ENCODE assay signal across 1 cellular context in the genomic region with DNA sequence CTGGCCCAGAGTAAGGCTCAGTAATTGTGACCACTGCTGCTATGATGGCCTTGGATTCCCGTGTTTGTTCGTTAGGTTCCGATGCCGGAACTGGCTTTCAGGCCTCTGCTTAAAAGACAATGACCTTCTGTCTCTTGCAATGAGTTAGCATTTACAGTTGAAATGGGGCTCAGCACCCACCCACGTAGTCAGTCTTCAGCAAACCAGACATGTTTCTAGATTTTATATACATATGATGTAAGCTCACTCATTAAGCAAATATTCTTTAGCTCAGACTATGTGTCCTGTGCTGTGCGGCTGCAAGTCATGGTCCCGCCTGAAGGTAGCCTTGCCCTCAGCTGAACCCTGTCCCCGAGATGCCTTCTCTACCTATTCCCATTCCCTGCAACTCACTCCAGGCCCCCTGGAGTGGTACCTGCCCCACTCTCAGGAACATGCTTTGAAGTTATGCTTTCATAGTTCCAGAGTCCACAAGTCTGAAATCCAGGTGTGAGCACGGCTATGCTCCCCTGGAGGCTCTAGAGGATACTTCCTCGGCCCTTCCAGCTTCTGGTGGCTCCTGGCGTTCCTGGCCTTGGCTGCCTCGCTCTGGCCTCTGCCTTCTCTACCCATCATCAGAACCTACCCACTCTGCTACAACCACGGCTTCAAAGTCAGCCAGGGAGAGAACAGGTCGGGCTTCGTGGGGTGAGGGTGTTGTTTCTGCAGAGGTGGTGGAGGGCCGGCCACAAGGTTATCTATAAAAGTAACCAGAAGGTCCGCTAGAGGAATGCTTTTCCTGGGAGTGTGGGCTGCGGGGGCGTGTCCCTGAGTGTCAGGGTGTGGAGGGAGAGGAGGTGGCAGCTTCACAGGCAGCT.
TF ChIP-seq lines count a peak whose summit lies in the region.

No MANE protein-coding gene starts in this region.

TF ChIP-seq in HepG2, 621 proteins besides CTCF, POLR2A, EP300 and RAD21 (continued from another document and continues in another):
- no peak for TF ChIP-seq TRIM22 (IDR thresholded peaks at IDR 0.05)
- TF ChIP-seq MTF1 (CRISPR knock-in tag; IDR thresholded peaks at IDR 0.05) = no peak
- TF ChIP-seq ZNF770 (CRISPR knock-in tag; IDR thresholded peaks at IDR 0.05) = no peak
- TF ChIP-seq FIP1L1 (IDR thresholded peaks at IDR 0.05; ENCODE audit: borderline replicate concordance, insufficient read depth, low read depth, low read length) = no peak
- peak in 1 of 2 experiments; percentile 28; a peak in 3 of 4 replicates for TF ChIP-seq MAFK (conservative IDR thresholded peaks at IDR 0.05 in 1 of 2, IDR thresholded peaks at IDR 0.05 in 1 of 2; ENCODE audit: low read length in 2 of 2)
- TF ChIP-seq ZNF276 (CRISPR knock-in tag; IDR thresholded peaks at IDR 0.05; ENCODE audit: low read depth) = no peak
- no peak for TF ChIP-seq RNF2 (conservative IDR thresholded peaks at IDR 0.05; ENCODE audit: low read depth)
- no peak for TF ChIP-seq TBL1XR1 (IDR thresholded peaks at IDR 0.05; ENCODE audit: borderline replicate concordance, low read length, partially characterized antibody)
- peak; percentile 10; the same call in 1 of the 2 replicates for TF ChIP-seq ATF2 (CRISPR knock-in tag; IDR thresholded peaks at IDR 0.05)
- TF ChIP-seq SNRNP70 (IDR thresholded peaks at IDR 0.05; ENCODE audit: low read depth, low read length) = no peak
- TF ChIP-seq ZNF142 (CRISPR knock-in tag; IDR thresholded peaks at IDR 0.05) = no peak
- TF ChIP-seq ZNF709 (CRISPR knock-in tag; IDR thresholded peaks at IDR 0.05) = no peak
- no peak for TF ChIP-seq TCF7L2 (IDR thresholded peaks at IDR 0.05; ENCODE audit: low read depth, low read length)
- TF ChIP-seq ZIK1 (CRISPR knock-in tag; IDR thresholded peaks at IDR 0.05; ENCODE audit: borderline replicate concordance, low read depth) = no peak
- no peak for TF ChIP-seq ZSCAN22 (CRISPR knock-in tag; IDR thresholded peaks at IDR 0.05)
- TF ChIP-seq ERF (CRISPR knock-in tag; IDR thresholded peaks at IDR 0.05) = no peak
- no peak for TF ChIP-seq PCBP1 (IDR thresholded peaks at IDR 0.05; ENCODE audit: borderline replicate concordance, low read depth, low read length)
- no peak for TF ChIP-seq MEF2D (CRISPR knock-in tag; IDR thresholded peaks at IDR 0.05)
- no peak for TF ChIP-seq SP2 (CRISPR knock-in tag; IDR thresholded peaks at IDR 0.05)
- TF ChIP-seq, protein P1, sequence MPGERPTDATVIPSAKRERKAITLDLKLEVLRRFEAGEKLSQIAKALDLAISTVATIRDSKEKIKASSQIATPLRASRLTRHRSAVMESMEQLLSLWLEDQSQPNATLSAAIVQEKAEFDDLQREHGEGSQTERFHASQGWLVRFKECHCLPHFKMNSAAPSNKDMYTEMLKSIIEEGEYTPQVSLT (CRISPR knock-in tag; IDR thresholded peaks at IDR 0.05; ENCODE audit: borderline replicate concordance, low read depth) = no peak
- no peak for TF ChIP-seq SMARCC2 (IDR thresholded peaks at IDR 0.05)
- TF ChIP-seq ZGPAT (CRISPR knock-in tag; IDR thresholded peaks at IDR 0.05) = no peak
- TF ChIP-seq, protein P2, sequence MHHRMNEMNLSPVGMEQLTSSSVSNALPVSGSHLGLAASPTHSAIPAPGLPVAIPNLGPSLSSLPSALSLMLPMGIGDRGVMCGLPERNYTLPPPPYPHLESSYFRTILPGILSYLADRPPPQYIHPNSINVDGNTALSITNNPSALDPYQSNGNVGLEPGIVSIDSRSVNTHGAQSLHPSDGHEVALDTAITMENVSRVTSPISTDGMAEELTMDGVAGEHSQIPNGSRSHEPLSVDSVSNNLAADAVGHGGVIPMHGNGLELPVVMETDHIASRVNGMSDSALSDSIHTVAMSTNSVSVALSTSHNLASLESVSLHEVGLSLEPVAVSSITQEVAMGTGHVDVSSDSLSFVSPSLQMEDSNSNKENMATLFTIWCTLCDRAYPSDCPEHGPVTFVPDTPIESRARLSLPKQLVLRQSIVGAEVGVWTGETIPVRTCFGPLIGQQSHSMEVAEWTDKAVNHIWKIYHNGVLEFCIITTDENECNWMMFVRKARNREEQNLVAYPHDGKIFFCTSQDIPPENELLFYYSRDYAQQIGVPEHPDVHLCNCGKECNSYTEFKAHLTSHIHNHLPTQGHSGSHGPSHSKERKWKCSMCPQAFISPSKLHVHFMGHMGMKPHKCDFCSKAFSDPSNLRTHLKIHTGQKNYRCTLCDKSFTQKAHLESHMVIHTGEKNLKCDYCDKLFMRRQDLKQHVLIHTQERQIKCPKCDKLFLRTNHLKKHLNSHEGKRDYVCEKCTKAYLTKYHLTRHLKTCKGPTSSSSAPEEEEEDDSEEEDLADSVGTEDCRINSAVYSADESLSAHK (CRISPR knock-in tag; IDR thresholded peaks at IDR 0.05; ENCODE audit: borderline replicate concordance) = no peak
- TF ChIP-seq HMG20B (CRISPR knock-in tag; conservative IDR thresholded peaks at IDR 0.05) = no peak
- no peak for TF ChIP-seq FOXA1 (IDR thresholded peaks at IDR 0.05)
- 0 out of 2 replicates have a peak, but pooled peaks have one; percentile 23 for TF ChIP-seq FOXA1 (CRISPR knock-in tag; IDR thresholded peaks at IDR 0.05)
- no peak for TF ChIP-seq XRCC5 (optimal IDR thresholded peaks at IDR 0.05; ENCODE audit: low read length)
- 0 out of 2 replicates have a peak, but pooled peaks have one; percentile 56 for TF ChIP-seq ZNF224 (CRISPR knock-in tag; IDR thresholded peaks at IDR 0.05)
- TF ChIP-seq DPF2 (CRISPR knock-in tag; IDR thresholded peaks at IDR 0.05; ENCODE audit: borderline replicate concordance, low read depth) = no peak
- TF ChIP-seq KAT7 (CRISPR knock-in tag; IDR thresholded peaks at IDR 0.05; ENCODE audit: borderline replicate concordance) = peak; percentile 43; the same call in 1 of the 2 replicates
- no peak for TF ChIP-seq ZNF10 (CRISPR knock-in tag; IDR thresholded peaks at IDR 0.05; ENCODE audit: borderline replicate concordance, low read depth)
- TF ChIP-seq ZNF720 (CRISPR knock-in tag; IDR thresholded peaks at IDR 0.05) = no peak
- no peak for TF ChIP-seq FUBP1 (CRISPR knock-in tag; IDR thresholded peaks at IDR 0.05; ENCODE audit: borderline replicate concordance)
